Comparison of ENCODE assay signal across 14 cellular contexts in genomic region chr1:214317734-214318133, GRCh38. TPM values are rescaled to one million over a fixed set of nuclear protein-coding genes. Genes with fewer than 3 reads are reported as not detected.
DNase-seq lines count a peak whose midpoint lies in the region; ATAC-seq, FAIRE-seq and TF ChIP-seq lines count a peak whose summit lies in the region.
"Had no signal": no experiment of that assay in that cellular context is flagged by ENCODE, and none has a peak within 500 bp of the region (broad histone marks: within the 10 kb centered on the region; RNA-seq: fewer than 3 reads in every experiment).

No MANE protein-coding gene starts in this region.

- intact Hi-C loops in HepG2 (cut with micrococcal nuclease; ENCODE audit: unreplicated experiment) (loop anchor here (2.0 kb wide), 1 partner anchor 33 kb away; no protein-coding TSS in a partner anchor), right lobe of liver (cut with DNase I) (no loop called here), aorta (cut with DNase I) (no loop called here)

- TF ChIP-seq EP300 in HepG2 (IDR thresholded peaks at IDR 0.05; ENCODE audit: low read depth in 2 of 2, low read length in 2 of 2) (no peak), HepG2 (CRISPR knock-in tag; IDR thresholded peaks at IDR 0.05; ENCODE audit: borderline replicate concordance) (no peak)

- POLR2A ChIA-PET in HepG2 (lab: Yijun Ruan, JAX) = interaction anchor here (2.3 kb wide), 1 partner anchor 37 kb away, joined by 12 read pairs; the partner anchor contains the start of gene SMYD2

- H3K9me3 ChIP-seq in HepG2 (ENCODE audit: low read length) = no peaks in the 10 kb centered on the region
- no peaks in the 10 kb centered on the region for H3K9me3 ChIP-seq in right lobe of liver
- H3K9me3 ChIP-seq in adipocyte (ENCODE audit: control insufficient read depth, low read length) = no peaks in the 10 kb centered on the region
- H3K9me3 ChIP-seq in iPS-20b (ENCODE audit: insufficient read depth, low read depth, low read length) = no peaks in the 10 kb centered on the region
- H3K9me3 ChIP-seq in aorta (ENCODE audit: control insufficient read depth, low read length) = no peaks in the 10 kb centered on the region
- H3K9me3 ChIP-seq: adrenal gland had no signal

- no TSS peak for BruUV-seq in HepG2 (replicated peaks; lab: Mats Ljungman, UMichigan)

- H3K36me3 ChIP-seq in HepG2 (replicated peaks in 1 of 2; ENCODE audit: control insufficient read depth in 1 of 2, insufficient read depth in 2 of 2, low read length in 2 of 2) = peaks cover 10 to 60% of the 10 kb centered on the region in 2 experiments
- H3K36me3 ChIP-seq in right lobe of liver = no peaks in the 10 kb centered on the region
- H3K36me3 ChIP-seq in adipocyte (ENCODE audit: control insufficient read depth, insufficient read depth, low read length, severe bottlenecking) = no peaks in the 10 kb centered on the region
- no peaks in the 10 kb centered on the region for H3K36me3 ChIP-seq in iPS-20b (ENCODE audit: insufficient read depth, low read depth, low read length)
- H3K36me3 ChIP-seq in aorta (ENCODE audit: control insufficient read depth in 1 of 2, insufficient read depth in 2 of 2, low read length in 1 of 2) = peaks cover 0 to 3% of the 10 kb centered on the region in 2 donors
- H3K36me3 ChIP-seq: adrenal gland had no signal

- H3K4me1 ChIP-seq in HepG2 (ENCODE audit: insufficient read depth, low read length) (peaks cover 43% of the 10 kb centered on the region), right lobe of liver (peaks cover 0 to 33% (median 8%) of the 10 kb centered on the region in 4 donors), adipocyte (ENCODE audit: control insufficient read depth, insufficient read depth, low read length) (peaks cover 45% of the 10 kb centered on the region), iPS-20b (ENCODE audit: insufficient read depth, low read length) (peaks cover 30% of the 10 kb centered on the region), aorta (ENCODE audit: control insufficient read depth in 1 of 2, insufficient read depth in 2 of 2, low read length in 2 of 2) (no peaks in the 10 kb centered on the region)

- TF ChIP-seq CTCF in HepG2 (CRISPR knock-in tag; IDR thresholded peaks at IDR 0.05) (no peak), right lobe of liver (IDR thresholded peaks at IDR 0.05) (no peak)

- no peak for TF ChIP-seq RAD21 in HepG2 (CRISPR knock-in tag; IDR thresholded peaks at IDR 0.05)

- H3K27me3 ChIP-seq in HepG2 (ENCODE audit: control insufficient read depth in 1 of 2, insufficient read depth in 2 of 2, low read length in 2 of 2) = no peaks in the 10 kb centered on the region
- H3K27me3 ChIP-seq in right lobe of liver = no peaks in the 10 kb centered on the region
- no peaks in the 10 kb centered on the region for H3K27me3 ChIP-seq in adipocyte (replicated peaks; ENCODE audit: control insufficient read depth, insufficient read depth, low read length)
- H3K27me3 ChIP-seq in iPS-20b (ENCODE audit: insufficient read depth, low read length) = peaks cover 63% of the 10 kb centered on the region
- no peaks in the 10 kb centered on the region for H3K27me3 ChIP-seq in aorta (ENCODE audit: control insufficient read depth in 1 of 2, insufficient read depth in 2 of 2, low read length in 1 of 2)
- H3K27me3 ChIP-seq: adrenal gland had no signal

- H3K4me3 ChIP-seq in HepG2 (replicated peaks in 1 of 3; ENCODE audit: insufficient read depth in 1 of 3, low read depth in 2 of 3, low read length in 3 of 3) = no peak overlapping the region
- no peak overlapping the region for H3K4me3 ChIP-seq in right lobe of liver
- H3K4me3 ChIP-seq in adipocyte (ENCODE audit: low read length) = peak overlapping the region; percentile 78
- peak overlapping the region; percentile 37; the same call in 1 of the 2 replicates for H3K4me3 ChIP-seq in iPS-20b (ENCODE audit: low read length)
- no peak overlapping the region for H3K4me3 ChIP-seq in aorta (ENCODE audit: low read length in 2 of 2)
- H3K4me3 ChIP-seq: adrenal gland had no signal

- FAIRE-seq in HepG2 (lab: Jason Lieb, UNC) = no peak

- WGBS in HepG2 (ENCODE audit: low lambda C conversion rate) = 97% methylated on average over 5 of the region's 5 CpGs
- 90% methylated on average over 5 of the region's 5 CpGs for WGBS in right lobe of liver (ENCODE audit: insufficient coverage, low coverage, low lambda C conversion rate, missing lambda C conversion rate)
- WGBS in aorta, 2 donors = 71 to 77% methylated on average over 5 of the region's 5 CpGs

- no peaks in the 10 kb centered on the region; the same call in 1 of the 2 replicates for H4K20me1 ChIP-seq in HepG2 (ENCODE audit: insufficient read depth, low read length)

- CTCF ChIA-PET in HepG2 (lab: Yijun Ruan, JAX; ENCODE audit: low intra/inter-chr PET ratio, low total read pairs) = no interaction called here

- H3K4me2 ChIP-seq in HepG2 (ENCODE audit: low read depth, low read length) = no peak overlapping the region

- DNase-seq in HepG2 (ENCODE audit: low spot score) (no peak), right lobe of liver (no peak), adipocyte (ENCODE audit: low read depth) (no peak), aorta (no peak), T-helper 9 cell (no peak), GM03348 (ENCODE audit: low spot score) (no peak), germinal center (ENCODE audit: low spot score) (no peak)
- DNase-seq: activated CD4-positive, alpha-beta T cell treated with anti-CD3 and anti-CD28 coated beads for 1 hour; activated T-cell treated with anti-CD3 and anti-CD28 coated beads for 4 hours; adrenal gland; NCI-H2081 treated with DMSO at 0.1 percent for 48 hours; NCI-H82 had no signal

- in situ Hi-C loops in HepG2 (cut with HindIII; ENCODE audit: extremely low pct_ligation_motif_present, low pct_unique_long_range_greater_than_20kb) = no loop called here

- TF ChIP-seq POLR2A in HepG2 (IDR thresholded peaks at IDR 0.05; ENCODE audit: insufficient read depth in 1 of 2, low read depth in 2 of 2, low read length in 2 of 2) (no peak), right lobe of liver (IDR thresholded peaks at IDR 0.05) (no peak)

- H3K79me2 ChIP-seq in HepG2 (ENCODE audit: insufficient read depth, low read length) = peaks cover 2% of the 10 kb centered on the region

- H2AFZ ChIP-seq in HepG2 (ENCODE audit: low read length) = no peak overlapping the region

- H3K9ac ChIP-seq in HepG2 (ENCODE audit: insufficient read depth, low read depth, low read length) = no peak overlapping the region
- peak overlapping the region; percentile 77 for H3K9ac ChIP-seq in adipocyte (ENCODE audit: low read length)
- H3K9ac ChIP-seq in iPS-20b (ENCODE audit: low read depth, low read length) = peak overlapping the region; percentile 22; the same call in 1 of the 2 replicates

- H3K27ac ChIP-seq in HepG2 (ENCODE audit: extremely low read length, insufficient read depth, low read length) (peak overlapping the region; percentile 78), right lobe of liver (no peak overlapping the region), iPS-20b (ENCODE audit: low read length) (no peak overlapping the region), aorta (ENCODE audit: low read depth in 1 of 2, low read length in 2 of 2) (no peak overlapping the region)
- H3K27ac ChIP-seq: adrenal gland, RWPE1 had no signal

- no peak for ATAC-seq in HepG2
- ATAC-seq in right lobe of liver = no peak
- peak; percentile 46 for ATAC-seq in aorta (ENCODE audit: low FRiP score)

TF ChIP-seq in HepG2, 621 proteins besides CTCF, POLR2A, EP300 and RAD21 (continues in another document):
- no peak for TF ChIP-seq ZNF446 (CRISPR knock-in tag; IDR thresholded peaks at IDR 0.05)
- no peak for TF ChIP-seq ZNF333 (CRISPR knock-in tag; IDR thresholded peaks at IDR 0.05; ENCODE audit: borderline replicate concordance)
- TF ChIP-seq ZFP90 (CRISPR knock-in tag; IDR thresholded peaks at IDR 0.05; ENCODE audit: borderline replicate concordance) = no peak
- no peak for TF ChIP-seq HCFC1 (IDR thresholded peaks at IDR 0.05; ENCODE audit: low read depth, low read length)
- TF ChIP-seq TERF1 (CRISPR knock-in tag; IDR thresholded peaks at IDR 0.05) = no peak
- TF ChIP-seq HOXA9 (CRISPR knock-in tag; IDR thresholded peaks at IDR 0.05; ENCODE audit: borderline replicate concordance) = no peak
- no peak for TF ChIP-seq MAF1 (CRISPR knock-in tag; IDR thresholded peaks at IDR 0.05; ENCODE audit: borderline replicate concordance)

RNA-seq across cellular contexts. Expression of gene SMYD2, which starts 36.8 kb away (rescaled TPM):
- total RNA-seq in HepG2 (2016; rRNA removed; fragmentation: Illumina TruSeq; extraction: Trizol) (72.7 and 82.7 TPM in 2 replicates), right lobe of liver (10 to 100 TPM; 14.5 to 45.2 (median 24.1) TPM), aorta (10 to 100 TPM; 12.0 to 13.7 TPM)
- 80.8 and 81.2 TPM in 2 replicates for total RNA-seq in HepG2 (2016; cell fraction: cytosol; rRNA removed; fragmentation: Illumina TruSeq; extraction: Trizol; ENCODE audit: low read depth)
- 71.5 and 84.1 TPM in 2 replicates for total RNA-seq in HepG2 (2016; cell fraction: insoluble cytoplasmic fraction; rRNA removed; fragmentation: Illumina TruSeq; extraction: Trizol)
- total RNA-seq in HepG2 (2016; cell fraction: membrane; rRNA removed; fragmentation: Illumina TruSeq; extraction: Trizol) = 118 and 120 TPM in 2 replicates
- total RNA-seq in HepG2 (2016; cell fraction: nucleus; rRNA removed; fragmentation: Illumina TruSeq; extraction: Trizol) = 54.8 and 63.5 TPM in 2 replicates
- polyA plus RNA-seq in HepG2 (2011; rRNA removed) (128 and 139 TPM in 2 replicates), aorta (10 to 100 TPM; 11.9 to 18.3 TPM)
- polyA plus RNA-seq in HepG2 (2011; cell fraction: cytosol; rRNA removed) = 66.6 and 86.5 TPM in 2 replicates
- polyA plus RNA-seq in HepG2 (2011; cell fraction: nucleus; rRNA removed) = 178 and 185 TPM in 2 replicates
- polyA plus RNA-seq in HepG2 (2012) = 102 and 128 TPM in 2 replicates
- polyA plus RNA-seq in HepG2 (2016; cell fraction: cytosol; fragmentation: Illumina TruSeq; extraction: Trizol; ENCODE audit: low read depth) = 90.2 and 93.3 TPM in 2 replicates
- polyA plus RNA-seq in HepG2 (2016; cell fraction: insoluble cytoplasmic fraction; fragmentation: Illumina TruSeq; extraction: Trizol; ENCODE audit: low read depth) = 76.6 and 77.2 TPM in 2 replicates
- polyA plus RNA-seq in HepG2 (2016; cell fraction: membrane; fragmentation: Illumina TruSeq; extraction: Trizol; ENCODE audit: low read depth) = 95.5 and 101 TPM in 2 replicates
- 98.5 and 106 TPM in 2 replicates for polyA plus RNA-seq in HepG2 (2016; cell fraction: nucleus; fragmentation: Illumina TruSeq; extraction: Trizol; ENCODE audit: insufficient read depth, low read depth)
- 26.5 and 45.2 TPM in 2 replicates for polyA minus RNA-seq in HepG2 (2011; rRNA and poly(A)+ RNA removed; ENCODE audit: low replicate concordance)
- polyA minus RNA-seq in HepG2 (2011; cell fraction: cytosol; rRNA and poly(A)+ RNA removed) = 34.7 and 39.1 TPM in 2 replicates
- polyA minus RNA-seq in HepG2 (2011; cell fraction: nucleus; rRNA and poly(A)+ RNA removed) = 119 and 126 TPM in 2 replicates

Comparison
In these comparisons a context has a peak if more than half of its experiments do, and no peak if none do; other contexts are left out.
1. H3K4me3 ChIP-seq: peak in adipocyte (single experiment) and iPS-20b (single experiment); none in HepG2 (0 of 3), right lobe of liver (0 of 3) and aorta (0 of 2).